12 cellular contexts compared by ENCODE assay signal in genomic region chr2:13652531-13653313, GRCh38.
DNase-seq lines count a peak whose midpoint lies in the region; ATAC-seq and TF ChIP-seq lines count a peak whose summit lies in the region.
"Had no signal": no experiment of that assay in that cellular context is flagged by ENCODE, and none has a peak within 500 bp of the region (broad histone marks: within the 10 kb centered on the region; RNA-seq: fewer than 3 reads in every experiment).

No MANE protein-coding gene starts in this region.

- intact Hi-C loops in heart right ventricle (cut with DNase I) = no loop called here

- no peak overlapping the region for H3K4me3 ChIP-seq in AG04450 (ENCODE audit: low read depth, low read length)
- H3K4me3 ChIP-seq in epithelial cell of esophagus (ENCODE audit: low read length) = no peak overlapping the region
- no peak overlapping the region for H3K4me3 ChIP-seq in heart right ventricle

- H3K27me3 ChIP-seq in AG04450 (ENCODE audit: control insufficient read depth, insufficient read depth, low read length) (no peaks in the 10 kb centered on the region), heart right ventricle (no peaks in the 10 kb centered on the region)

- POLR2A ChIA-PET in AG04450 (lab: Yijun Ruan, JAX) = no interaction called here

- ATAC-seq in GM19025 (IDR thresholded peaks at IDR 0.05; ENCODE audit: low read depth, unreplicated experiment) (peak; percentile 48), GM21576 (IDR thresholded peaks at IDR 0.05; ENCODE audit: unreplicated experiment) (no peak), GM18517 (IDR thresholded peaks at IDR 0.05; ENCODE audit: unreplicated experiment) (no peak), heart right ventricle (no peak), GM19023 (IDR thresholded peaks at IDR 0.05; ENCODE audit: unreplicated experiment) (no peak)

- H3K36me3 ChIP-seq in heart right ventricle = no peaks in the 10 kb centered on the region

- 52 to 54% methylated on average over 2 of the region's 2 CpGs for WGBS in heart right ventricle, 2 donors

- CTCF ChIA-PET in AG04450 (lab: Charles Lee) = no interaction called here

- no peak overlapping the region for H3K27ac ChIP-seq in AG04450 (ENCODE audit: low read depth, low read length)
- no peak overlapping the region for H3K27ac ChIP-seq in heart right ventricle

- H3K4me1 ChIP-seq in heart right ventricle = no peaks in the 10 kb centered on the region

- DNase-seq in AG04450 (ENCODE audit: low read depth, low spot score) (peak; percentile 24), M059J (ENCODE audit: low read depth) (peak; percentile 8), epithelial cell of esophagus (ENCODE audit: low read depth) (peak; percentile 87), heart right ventricle (no peak)
- DNase-seq: activated CD4-positive, alpha-beta T cell treated with anti-CD3 and anti-CD28 coated beads, Interleukin-2, amount 50 U/mL, for 1 hour; caudate nucleus; COR-L47; NCI-H510A had no signal

- TF ChIP-seq CTCF in AG04450 (IDR thresholded peaks at IDR 0.05; ENCODE audit: low read depth, low read length) = no peak
- TF ChIP-seq CTCF in epithelial cell of esophagus (IDR thresholded peaks at IDR 0.05; ENCODE audit: insufficient read depth, low read depth, low read length, missing control alignments) = no peak
- TF ChIP-seq CTCF in heart right ventricle (IDR thresholded peaks at IDR 0.05) = no peak

- peaks cover 4% of the 10 kb centered on the region; the same call in 1 of the 2 replicates for H3K9me3 ChIP-seq in AG04450 (ENCODE audit: control insufficient read depth, insufficient read depth, low read length)
- H3K9me3 ChIP-seq in heart right ventricle = peaks cover 0 to 27% (median 6%) of the 10 kb centered on the region in 11 donors

Comparison
In these comparisons a context has a peak if more than half of its experiments do, and no peak if none do; other contexts are left out.
1. DNase-seq: peak in AG04450 (single experiment), M059J (single experiment) and epithelial cell of esophagus (single experiment); none in heart right ventricle (0 of 2).